2 cellular contexts compared by ENCODE assay signal in genomic region chr1:7962011-7962335, GRCh38.
TF ChIP-seq lines count a peak whose summit lies in the region.

No MANE protein-coding gene starts in this region.

TF ChIP-seq in A549, 52 proteins besides CTCF, POLR2A, EP300 and RAD21:
- TF ChIP-seq ATOH8 (CRISPR knock-in tag; IDR thresholded peaks at IDR 0.05; ENCODE audit: low read depth) (no peak), ZNF302 (CRISPR knock-in tag; IDR thresholded peaks at IDR 0.05) (no peak), SMC3 (IDR thresholded peaks at IDR 0.05) (no peak), NR3C1 (IDR thresholded peaks at IDR 0.05) (no peak), CBX2 (IDR thresholded peaks at IDR 0.05; ENCODE audit: borderline replicate concordance, low read depth) (no peak), HES2 (IDR thresholded peaks at IDR 0.05) (no peak), ZC3H11A (IDR thresholded peaks at IDR 0.05) (no peak), SREBF2 (IDR thresholded peaks at IDR 0.05) (no peak), NFE2L2 (conservative IDR thresholded peaks at IDR 0.05; ENCODE audit: low read length) (no peak), PBX3 (IDR thresholded peaks at IDR 0.05) (no peak), BCL3 (IDR thresholded peaks at IDR 0.05) (no peak), MAZ (IDR thresholded peaks at IDR 0.05; ENCODE audit: borderline replicate concordance, low read depth, low read length) (no peak), ZSCAN20 (CRISPR knock-in tag; IDR thresholded peaks at IDR 0.05) (no peak), ELK1 (IDR thresholded peaks at IDR 0.05; ENCODE audit: low read depth, low read length) (no peak), RARB (CRISPR knock-in tag; IDR thresholded peaks at IDR 0.05) (no peak), RFX5 (IDR thresholded peaks at IDR 0.05) (no peak)

TF ChIP-seq in GM12878, 131 proteins besides CTCF, POLR2A, EP300 and RAD21:
- TF ChIP-seq NKRF (conservative IDR thresholded peaks at IDR 0.05) (0 out of 2 replicates have a peak, but pooled peaks have one; percentile 7), ZNF274 (IDR thresholded peaks at IDR 0.05; ENCODE audit: insufficient read depth, insufficient read length) (no peak), NR2F1 (conservative IDR thresholded peaks at IDR 0.05) (no peak), E2F4 (IDR thresholded peaks at IDR 0.05; ENCODE audit: low read depth, low read length) (no peak), SMARCA5 (IDR thresholded peaks at IDR 0.05) (peak; percentile 8; the same call in 1 of the 2 replicates), SKIL (IDR thresholded peaks at IDR 0.05; ENCODE audit: low read depth, poor library complexity, severe bottlenecking) (no peak), ZNF217 (IDR thresholded peaks at IDR 0.05) (0 out of 2 replicates have a peak, but pooled peaks have one; percentile 9), RB1 (IDR thresholded peaks at IDR 0.05; ENCODE audit: borderline replicate concordance) (no peak), PKNOX1 (IDR thresholded peaks at IDR 0.05) (peak; percentile 45; the same call in 1 of the 2 replicates)
